Comparison of ENCODE assay signal across 12 cellular contexts in the genomic region with DNA sequence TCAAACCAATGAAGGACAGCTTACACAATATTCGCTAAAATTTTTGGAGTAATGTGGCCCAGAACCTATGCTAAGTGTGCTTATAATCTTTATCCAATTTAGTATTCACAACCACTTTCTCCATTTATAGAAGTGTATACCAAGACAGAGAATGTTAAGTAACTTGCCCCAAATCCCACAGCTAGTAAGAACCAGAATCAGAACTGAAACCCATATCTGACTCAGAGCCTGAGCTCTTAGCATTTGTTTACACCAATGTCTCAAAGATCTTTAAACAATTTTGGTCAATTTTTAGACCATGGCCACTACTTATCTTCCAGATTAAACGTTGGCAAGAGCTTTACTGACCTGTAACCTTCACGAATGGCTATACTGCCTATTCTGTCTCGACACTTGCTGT. TPM values are rescaled to one million over a fixed set of nuclear protein-coding genes. Genes with fewer than 3 reads are reported as not detected.
DNase-seq lines count a peak whose midpoint lies in the region; ATAC-seq and TF ChIP-seq lines count a peak whose summit lies in the region.
"Had no signal": no experiment of that assay in that cellular context is flagged by ENCODE, and none has a peak within 500 bp of the region (broad histone marks: within the 10 kb centered on the region; RNA-seq: fewer than 3 reads in every experiment).

No MANE protein-coding gene starts in this region.

- H3K27me3 Mint-ChIP-seq in WTC11 (ENCODE audit: low read depth) = no peaks in the 10 kb centered on the region
- H3K27me3 Mint-ChIP-seq: activated naive CD8-positive, alpha-beta T cell treated with anti-CD3 and anti-CD28 coated beads, Interleukin-2, amount 10 ng/mL, durations not matched to agents 7 days and 5 days had no signal

- peak overlapping the region; percentile 66 for H3K27ac Mint-ChIP-seq in WTC11
- H3K27ac Mint-ChIP-seq: activated naive CD8-positive, alpha-beta T cell treated with anti-CD3 and anti-CD28 coated beads, Interleukin-2, amount 10 ng/mL, durations not matched to agents 7 days and 5 days had no signal

- POLR2A ChIA-PET in WTC11 (lab: Charles Lee) = interaction anchor here (0.7 kb wide), 1 partner anchor 147 kb away, joined by 5 read pairs; no protein-coding TSS in a partner anchor

- peaks cover 17% of the 10 kb centered on the region for H3K36me3 Mint-ChIP-seq in WTC11

- peaks cover 44% of the 10 kb centered on the region for H3K4me1 Mint-ChIP-seq in WTC11

- H3K4me3 ChIP-seq in GM12864 (ENCODE audit: low read depth, low read length) = no peak overlapping the region
- H3K4me3 ChIP-seq: thoracic aorta had no signal

- peak; percentile 74 for ATAC-seq in GM19025 (IDR thresholded peaks at IDR 0.05; ENCODE audit: low read depth, unreplicated experiment)
- ATAC-seq in HG02870 (IDR thresholded peaks at IDR 0.05; ENCODE audit: unreplicated experiment) = peak; percentile 81
- no peak for ATAC-seq in WTC11
- ATAC-seq in GM21423 (IDR thresholded peaks at IDR 0.05; ENCODE audit: unreplicated experiment) = no peak

- no peaks in the 10 kb centered on the region for H3K9me3 Mint-ChIP-seq in WTC11
- H3K9me3 Mint-ChIP-seq: activated naive CD8-positive, alpha-beta T cell treated with anti-CD3 and anti-CD28 coated beads, Interleukin-2, amount 10 ng/mL, durations not matched to agents 7 days and 5 days had no signal

- DNase-seq in GM12864 (ENCODE audit: low read depth) = peak; percentile 47
- DNase-seq in WTC11 (ENCODE audit: low spot score) = no peak
- DNase-seq in Ammon's horn (ENCODE audit: low spot score) = no peak
- DNase-seq in LoVo (ENCODE audit: low spot score) = no peak
- DNase-seq in NCI-H2196 (lab: John Stamatoyannopoulos, UW; ENCODE audit: unreplicated experiment) = no peak
- DNase-seq: activated naive CD8-positive, alpha-beta T cell treated with anti-CD3 and anti-CD28 coated beads, Interleukin-2, amount 10 ng/mL, durations not matched to agents 7 days and 5 days; C1 segment of cervical spinal cord; effector CD8-positive, alpha-beta T cell had no signal

- TF ChIP-seq CTCF in GM12864 (IDR thresholded peaks at IDR 0.05; ENCODE audit: low read depth, low read length, missing control alignments) (no peak), WTC11 (IDR thresholded peaks at IDR 0.05) (no peak)

- CTCF ChIA-PET in WTC11 (lab: Charles Lee) = interaction anchor here (1.2 to 1.9 kb wide), 2 partner anchors 58 to 182 kb away, joined by 3 to 8 read pairs; no protein-coding TSS in a partner anchor

- H3K4me3 Mint-ChIP-seq in WTC11 = no peak overlapping the region
- H3K4me3 Mint-ChIP-seq: activated naive CD8-positive, alpha-beta T cell treated with anti-CD3 and anti-CD28 coated beads, Interleukin-2, amount 10 ng/mL, durations not matched to agents 7 days and 5 days had no signal

TF ChIP-seq in WTC11, 78 proteins besides CTCF, POLR2A, EP300 and RAD21:
- TF ChIP-seq RORB (CRISPR knock-in tag; IDR thresholded peaks at IDR 0.05) (no peak), FOXK1 (CRISPR knock-in tag; IDR thresholded peaks at IDR 0.05) (no peak)
- TF ChIP-seq, protein P1, sequence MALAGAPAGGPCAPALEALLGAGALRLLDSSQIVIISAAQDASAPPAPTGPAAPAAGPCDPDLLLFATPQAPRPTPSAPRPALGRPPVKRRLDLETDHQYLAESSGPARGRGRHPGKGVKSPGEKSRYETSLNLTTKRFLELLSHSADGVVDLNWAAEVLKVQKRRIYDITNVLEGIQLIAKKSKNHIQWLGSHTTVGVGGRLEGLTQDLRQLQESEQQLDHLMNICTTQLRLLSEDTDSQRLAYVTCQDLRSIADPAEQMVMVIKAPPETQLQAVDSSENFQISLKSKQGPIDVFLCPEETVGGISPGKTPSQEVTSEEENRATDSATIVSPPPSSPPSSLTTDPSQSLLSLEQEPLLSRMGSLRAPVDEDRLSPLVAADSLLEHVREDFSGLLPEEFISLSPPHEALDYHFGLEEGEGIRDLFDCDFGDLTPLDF (CRISPR knock-in tag; IDR thresholded peaks at IDR 0.05) = no peak
- TF ChIP-seq, protein P2, sequence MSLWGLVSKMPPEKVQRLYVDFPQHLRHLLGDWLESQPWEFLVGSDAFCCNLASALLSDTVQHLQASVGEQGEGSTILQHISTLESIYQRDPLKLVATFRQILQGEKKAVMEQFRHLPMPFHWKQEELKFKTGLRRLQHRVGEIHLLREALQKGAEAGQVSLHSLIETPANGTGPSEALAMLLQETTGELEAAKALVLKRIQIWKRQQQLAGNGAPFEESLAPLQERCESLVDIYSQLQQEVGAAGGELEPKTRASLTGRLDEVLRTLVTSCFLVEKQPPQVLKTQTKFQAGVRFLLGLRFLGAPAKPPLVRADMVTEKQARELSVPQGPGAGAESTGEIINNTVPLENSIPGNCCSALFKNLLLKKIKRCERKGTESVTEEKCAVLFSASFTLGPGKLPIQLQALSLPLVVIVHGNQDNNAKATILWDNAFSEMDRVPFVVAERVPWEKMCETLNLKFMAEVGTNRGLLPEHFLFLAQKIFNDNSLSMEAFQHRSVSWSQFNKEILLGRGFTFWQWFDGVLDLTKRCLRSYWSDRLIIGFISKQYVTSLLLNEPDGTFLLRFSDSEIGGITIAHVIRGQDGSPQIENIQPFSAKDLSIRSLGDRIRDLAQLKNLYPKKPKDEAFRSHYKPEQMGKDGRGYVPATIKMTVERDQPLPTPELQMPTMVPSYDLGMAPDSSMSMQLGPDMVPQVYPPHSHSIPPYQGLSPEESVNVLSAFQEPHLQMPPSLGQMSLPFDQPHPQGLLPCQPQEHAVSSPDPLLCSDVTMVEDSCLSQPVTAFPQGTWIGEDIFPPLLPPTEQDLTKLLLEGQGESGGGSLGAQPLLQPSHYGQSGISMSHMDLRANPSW (CRISPR knock-in tag; conservative IDR thresholded peaks at IDR 0.05; ENCODE audit: low read depth) = no peak

RNA-seq across cellular contexts. Expression of a gene that starts 53.0 kb away (rescaled TPM):
- total RNA-seq in WTC11 (2021) = 9.3 to 16.3 TPM (median 14.8 TPM) in 3 replicates

Comparison
In these comparisons a context has a peak if more than half of its experiments do, and no peak if none do; other contexts are left out.
1. ATAC-seq: peak in GM19025 (single experiment) and HG02870 (single experiment); none in WTC11 (single experiment) and GM21423 (single experiment).